ENCODE assay signal across 19 cellular contexts in the genomic region with DNA sequence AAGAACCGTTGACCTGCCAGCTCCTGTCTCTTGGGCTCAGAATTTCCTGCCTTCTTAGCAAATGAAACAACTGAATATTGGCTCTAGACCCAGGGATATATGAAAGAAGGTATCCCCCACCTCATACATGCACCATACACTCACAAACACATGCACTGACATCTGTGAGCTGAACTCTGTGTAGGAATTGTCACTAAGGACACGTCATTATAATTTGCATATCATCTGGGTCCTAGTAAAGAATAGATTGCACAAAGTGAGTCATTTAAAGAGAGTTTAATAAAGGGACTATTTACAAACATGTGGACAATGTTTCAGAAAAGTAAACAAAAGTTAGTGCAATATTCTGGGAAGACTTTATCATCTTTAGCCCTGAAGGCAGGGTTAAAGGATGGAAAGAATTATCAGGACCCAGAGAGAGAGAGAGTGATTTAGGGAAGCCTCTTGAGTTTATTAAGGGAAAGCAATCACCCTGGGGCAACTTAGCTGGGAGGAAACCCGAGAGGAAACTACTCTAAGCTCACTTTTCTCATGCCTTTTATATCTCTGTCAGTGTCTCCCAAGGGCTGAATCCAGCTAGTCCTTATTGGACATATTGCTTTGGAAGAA.
"Had no signal": no experiment of that assay in that cellular context is flagged by ENCODE, and none has a peak within 500 bp of the region (broad histone marks: within the 10 kb centered on the region; RNA-seq: fewer than 3 reads in every experiment).

No MANE protein-coding gene starts in this region.

- H3K4me2 ChIP-seq: hepatocyte, smooth muscle cell had no signal

- DNase-seq: activated CD4-positive, alpha-beta T cell treated with anti-CD3 and anti-CD28 coated beads for 1 hour; activated CD4-positive, alpha-beta T cell treated with anti-CD3 and anti-CD28 coated beads, Interleukin-2, amount 50 U/mL, for 48 hours; activated CD8-positive, alpha-beta memory T cell treated with anti-CD3 and anti-CD28 coated beads, Interleukin-2, amount 10 ng/mL, durations not matched to agents 7 days and 5 days; activated effector memory CD4-positive, alpha-beta T cell treated with Interleukin-2 at 50 U/mL for 16 hours; activated T-cell treated with anti-CD3 and anti-CD28 coated beads, Interleukin-2, amount 50 U/mL, for 24 hours; amygdala; brain microvascular endothelial cell; endodermal cell; gastrocnemius medialis; lower lobe of right lung; natural killer cell; right cardiac atrium; tibial artery; uterus had no signal

- H3K4me1 Mint-ChIP-seq: activated CD8-positive, alpha-beta memory T cell treated with anti-CD3 and anti-CD28 coated beads, Interleukin-2, amount 10 ng/mL, durations not matched to agents 7 days and 5 days; endodermal cell; natural killer cell had no signal

- H2AFZ ChIP-seq: hepatocyte had no signal

- H3K4me3 Mint-ChIP-seq: activated CD8-positive, alpha-beta memory T cell treated with anti-CD3 and anti-CD28 coated beads, Interleukin-2, amount 10 ng/mL, durations not matched to agents 7 days and 5 days; activated T-cell treated with anti-CD3 and anti-CD28 coated beads, Interleukin-2, amount 50 U/mL, for 24 hours; endodermal cell; natural killer cell had no signal

- H3K4me3 ChIP-seq: gastrocnemius medialis, hepatocyte, lower lobe of right lung, smooth muscle cell, tibial artery, uterus had no signal

- H3K27me3 Mint-ChIP-seq: activated CD8-positive, alpha-beta memory T cell treated with anti-CD3 and anti-CD28 coated beads, Interleukin-2, amount 10 ng/mL, durations not matched to agents 7 days and 5 days; activated T-cell treated with anti-CD3 and anti-CD28 coated beads, Interleukin-2, amount 50 U/mL, for 24 hours; progenitor cell of endocrine pancreas had no signal

- H3K36me3 ChIP-seq: brain microvascular endothelial cell, gastrocnemius medialis, lower lobe of right lung, tibial artery, uterus had no signal

- H3K79me2 ChIP-seq: hepatocyte had no signal

- H3K9me3 Mint-ChIP-seq: activated naive CD4-positive, alpha-beta T cell treated with anti-CD3 and anti-CD28 coated beads, Interleukin-2, amount 50 U/mL, for 72 hours; activated T-cell treated with anti-CD3 and anti-CD28 coated beads, Interleukin-2, amount 50 U/mL, for 24 hours; endodermal cell; natural killer cell had no signal

- H3K27me3 ChIP-seq: brain microvascular endothelial cell, gastrocnemius medialis, hepatocyte, tibial artery, uterus had no signal

- ATAC-seq: activated CD8-positive, alpha-beta memory T cell treated with anti-CD3 and anti-CD28 coated beads, Interleukin-2, amount 10 ng/mL, durations not matched to agents 7 days and 5 days; activated naive CD4-positive, alpha-beta T cell treated with anti-CD3 and anti-CD28 coated beads, Interleukin-2, amount 50 U/mL, for 72 hours; esophagus mucosa; gastrocnemius medialis; lower lobe of right lung; natural killer cell; right cardiac atrium had no signal

- H3K4me1 ChIP-seq: gastrocnemius medialis, lower lobe of right lung, tibial artery, uterus had no signal

- H3K27ac Mint-ChIP-seq: activated CD8-positive, alpha-beta memory T cell treated with anti-CD3 and anti-CD28 coated beads, Interleukin-2, amount 10 ng/mL, durations not matched to agents 7 days and 5 days; activated naive CD4-positive, alpha-beta T cell treated with anti-CD3 and anti-CD28 coated beads, Interleukin-2, amount 50 U/mL, for 72 hours; activated T-cell treated with anti-CD3 and anti-CD28 coated beads, Interleukin-2, amount 50 U/mL, for 24 hours; endodermal cell; natural killer cell; progenitor cell of endocrine pancreas had no signal

- H3K27ac ChIP-seq: brain microvascular endothelial cell, gastrocnemius medialis, hepatocyte, lower lobe of right lung, tibial artery, uterus had no signal

- H3K36me3 Mint-ChIP-seq: activated CD8-positive, alpha-beta memory T cell treated with anti-CD3 and anti-CD28 coated beads, Interleukin-2, amount 10 ng/mL, durations not matched to agents 7 days and 5 days; activated naive CD4-positive, alpha-beta T cell treated with anti-CD3 and anti-CD28 coated beads, Interleukin-2, amount 50 U/mL, for 72 hours; natural killer cell had no signal
